19 cellular contexts compared by ENCODE assay signal in genomic region chr21:21001591-21002100, GRCh38. TPM values are rescaled to one million over a fixed set of nuclear protein-coding genes. Genes with fewer than 3 reads are reported as not detected.
DNase-seq lines count a peak whose midpoint lies in the region; ATAC-seq, FAIRE-seq and TF ChIP-seq lines count a peak whose summit lies in the region.
"Had no signal": no experiment of that assay in that cellular context is flagged by ENCODE, and none has a peak within 500 bp of the region (broad histone marks: within the 10 kb centered on the region; RNA-seq: fewer than 3 reads in every experiment).

No MANE protein-coding gene starts in this region.

- H3K4me1 Mint-ChIP-seq in astrocyte (ENCODE audit: low read depth, unreplicated experiment) (peaks cover 5% of the 10 kb centered on the region), nephron (no peaks in the 10 kb centered on the region)
- H3K4me1 Mint-ChIP-seq in activated naive CD8-positive, alpha-beta T cell treated with anti-CD3 and anti-CD28 coated beads for 36 hours: peaks cover 13% of the 10 kb centered on the region
- H3K4me1 Mint-ChIP-seq in naive thymus-derived CD8-positive, alpha-beta T cell: peaks cover 2 to 19% (median 13%) of the 10 kb centered on the region in 4 donors

- H3K27me3 ChIP-seq in A673 (replicated peaks; ENCODE audit: insufficient read depth, low read depth, low read length, poor library complexity) (no peaks in the 10 kb centered on the region), astrocyte (ENCODE audit: insufficient read depth, low read length) (no peaks in the 10 kb centered on the region)

- BruUV-seq in A673 (replicated peaks; lab: Mats Ljungman, UMichigan): no TSS peak

- no peak for DNase-seq in A673 (ENCODE audit: low spot score)
- peak; percentile 69 for DNase-seq in NCI-H69 (lab: John Stamatoyannopoulos, UW)
- no peak for DNase-seq in astrocyte (ENCODE audit: low read depth)
- DNase-seq in activated naive CD8-positive, alpha-beta T cell treated with anti-CD3 and anti-CD28 coated beads for 36 hours: no peak
- no peak for DNase-seq in naive thymus-derived CD8-positive, alpha-beta T cell
- DNase-seq in NCI-H345 (lab: John Stamatoyannopoulos, UW): no peak
- DNase-seq: DMS79, HCEC 1CT, NCI-H1105, NCI-H187 treated with DMSO at 0.1 percent for 48 hours, NCI-H2171 treated with DMSO at 0.1 percent for 48 hours, NCI-H510A, OCI-M1 had no signal

- peaks cover 23% of the 10 kb centered on the region for H3K4me1 ChIP-seq in A673 (ENCODE audit: insufficient read depth, low read length, poor library complexity, severe bottlenecking)
- peaks cover 11% of the 10 kb centered on the region for H3K4me1 ChIP-seq in astrocyte (ENCODE audit: insufficient read depth, low read length)

- H3K4me3 ChIP-seq in A673 (ENCODE audit: low read depth, low read length, poor library complexity, severe bottlenecking) (peak overlapping the region; percentile 84), astrocyte (ENCODE audit: insufficient read depth, low read depth, low read length) (no peak overlapping the region)
- H3K4me3 ChIP-seq: GM12878 had no signal

- no peak for ATAC-seq in naive thymus-derived CD8-positive, alpha-beta T cell
- no peak for ATAC-seq in HG03469 (IDR thresholded peaks at IDR 0.05; ENCODE audit: unreplicated experiment)
- ATAC-seq: GM12878 had no signal

- POLR2A ChIA-PET in A673 (lab: Charles Lee; ENCODE audit: low non-redundant PET): no interaction called here
- POLR2A ChIA-PET in naive thymus-derived CD8-positive, alpha-beta T cell (lab: Charles Lee): no interaction called here

- no peak overlapping the region for H3K9ac ChIP-seq in astrocyte (ENCODE audit: low read length)

- H2AFZ ChIP-seq in astrocyte (ENCODE audit: low read depth, low read length): no peak overlapping the region

- H3K79me2 ChIP-seq in astrocyte (ENCODE audit: insufficient read depth, low read length): no peaks in the 10 kb centered on the region

- no peak for FAIRE-seq in astrocyte (lab: Jason Lieb, UNC)
- FAIRE-seq: A204.1, GM12878, HTR-8/SVneo had no signal

- H3K4me2 ChIP-seq in astrocyte (ENCODE audit: low read length): peak overlapping the region; percentile 75

- no peak for TF ChIP-seq CTCF in A673 (conservative IDR thresholded peaks at IDR 0.05; ENCODE audit: low read depth, low read length)
- TF ChIP-seq CTCF in astrocyte (IDR thresholded peaks at IDR 0.05; ENCODE audit: insufficient read depth, low read depth, low read length): no peak
- TF ChIP-seq CTCF in nephron (IDR thresholded peaks at IDR 0.05; ENCODE audit: unreplicated experiment in 3 of 3): no peak

- intact Hi-C loops in A673 (cut with micrococcal nuclease; ENCODE audit: unreplicated experiment): loop anchor here (2.0 to 10.0 kb wide), 6 partner anchors 101 to 1791 kb away; no protein-coding TSS in a partner anchor

- H3K27ac ChIP-seq in A673 (ENCODE audit: low read depth, low read length, poor library complexity, severe bottlenecking): peak overlapping the region; percentile 67
- no peak overlapping the region for H3K27ac ChIP-seq in astrocyte (ENCODE audit: low read depth, low read length)
- H3K27ac ChIP-seq: RWPE1 had no signal

- H3K9me3 Mint-ChIP-seq in astrocyte (ENCODE audit: unreplicated experiment): no peaks in the 10 kb centered on the region
- no peaks in the 10 kb centered on the region for H3K9me3 Mint-ChIP-seq in nephron
- no peaks in the 10 kb centered on the region for H3K9me3 Mint-ChIP-seq in activated naive CD8-positive, alpha-beta T cell treated with anti-CD3 and anti-CD28 coated beads for 36 hours
- no peaks in the 10 kb centered on the region for H3K9me3 Mint-ChIP-seq in naive thymus-derived CD8-positive, alpha-beta T cell

- H3K4me3 Mint-ChIP-seq in astrocyte (ENCODE audit: unreplicated experiment) (no peak overlapping the region), nephron (peak overlapping the region in 2 of 3 experiments; percentile 10 to 20)
- H3K4me3 Mint-ChIP-seq in activated naive CD8-positive, alpha-beta T cell treated with anti-CD3 and anti-CD28 coated beads for 36 hours: no peak overlapping the region
- no peak overlapping the region for H3K4me3 Mint-ChIP-seq in naive thymus-derived CD8-positive, alpha-beta T cell

- H4K20me1 ChIP-seq in astrocyte (ENCODE audit: insufficient read depth, low read length): no peaks in the 10 kb centered on the region

- H3K27me3 Mint-ChIP-seq in astrocyte (ENCODE audit: low read depth, unreplicated experiment): no peaks in the 10 kb centered on the region
- peaks cover 22% of the 10 kb centered on the region for H3K27me3 Mint-ChIP-seq in nephron (ENCODE audit: low read depth)
- H3K27me3 Mint-ChIP-seq in activated naive CD8-positive, alpha-beta T cell treated with anti-CD3 and anti-CD28 coated beads for 36 hours: peaks cover 34% of the 10 kb centered on the region
- H3K27me3 Mint-ChIP-seq in naive thymus-derived CD8-positive, alpha-beta T cell: peaks cover 19 to 50% (median 27%) of the 10 kb centered on the region in 5 donors

- H3K36me3 Mint-ChIP-seq in astrocyte (ENCODE audit: low read depth, unreplicated experiment) (no peaks in the 10 kb centered on the region), nephron (ENCODE audit: low read depth) (no peaks in the 10 kb centered on the region)
- no peaks in the 10 kb centered on the region for H3K36me3 Mint-ChIP-seq in activated naive CD8-positive, alpha-beta T cell treated with anti-CD3 and anti-CD28 coated beads for 36 hours
- no peaks in the 10 kb centered on the region for H3K36me3 Mint-ChIP-seq in naive thymus-derived CD8-positive, alpha-beta T cell

- CTCF ChIA-PET in A673 (lab: Charles Lee): no interaction called here

- H3K9me3 ChIP-seq in A673 (ENCODE audit: low read depth, low read length, poor library complexity, severe bottlenecking) (no peaks in the 10 kb centered on the region), astrocyte (ENCODE audit: insufficient read depth, low read depth, low read length) (no peaks in the 10 kb centered on the region)

- H3K36me3 ChIP-seq in A673 (ENCODE audit: insufficient read depth, low read length, poor library complexity, severe bottlenecking) (no peaks in the 10 kb centered on the region), astrocyte (ENCODE audit: insufficient read depth, low read length) (no peaks in the 10 kb centered on the region)

- H3K27ac Mint-ChIP-seq in astrocyte (ENCODE audit: unreplicated experiment): no peak overlapping the region
- no peak overlapping the region for H3K27ac Mint-ChIP-seq in nephron
- H3K27ac Mint-ChIP-seq in activated naive CD8-positive, alpha-beta T cell treated with anti-CD3 and anti-CD28 coated beads for 36 hours: no peak overlapping the region
- no peak overlapping the region for H3K27ac Mint-ChIP-seq in naive thymus-derived CD8-positive, alpha-beta T cell

RNA-seq across cellular contexts. Expression of gene NCAM2, which starts 3.4 kb away (rescaled TPM):
- total RNA-seq in A673 (2021) (36.0 and 38.2 TPM in 2 replicates), astrocyte (4.6 and 6.8 TPM in 2 replicates)
- total RNA-seq in activated naive CD8-positive, alpha-beta T cell treated with anti-CD3 and anti-CD28 coated beads for 36 hours: not detected
- not detected for total RNA-seq in naive thymus-derived CD8-positive, alpha-beta T cell
- not detected for polyA plus RNA-seq in naive thymus-derived CD8-positive, alpha-beta T cell

Comparison
In these comparisons a context has a peak if more than half of its experiments do, and no peak if none do; other contexts are left out.
1. H3K4me3 Mint-ChIP-seq: peak in nephron (2 of 3); none in astrocyte (single experiment), activated naive CD8-positive, alpha-beta T cell treated with anti-CD3 and anti-CD28 coated beads for 36 hours (single experiment) and naive thymus-derived CD8-positive, alpha-beta T cell (0 of 10).